8 cellular contexts compared by ENCODE assay signal in genomic region chr5:102755691-102756371, GRCh38. TPM values are rescaled to one million over a fixed set of nuclear protein-coding genes. Genes with fewer than 3 reads are reported as not detected.
DNase-seq lines count a peak whose midpoint lies in the region; ATAC-seq and TF ChIP-seq lines count a peak whose summit lies in the region.

No MANE protein-coding gene starts in this region.

- H3K4me1 ChIP-seq in BE2C = peaks cover 12% of the 10 kb centered on the region
- H3K4me1 ChIP-seq in mononuclear cell (ENCODE audit: insufficient read depth, low read length) = peaks cover 23% of the 10 kb centered on the region

- peak; percentile 65 for ATAC-seq in GM19043 (IDR thresholded peaks at IDR 0.05; ENCODE audit: low read depth, unreplicated experiment)
- peak; percentile 76 for ATAC-seq in HG03354 (IDR thresholded peaks at IDR 0.05; ENCODE audit: poor library complexity, severe bottlenecking, unreplicated experiment)
- ATAC-seq in effector memory CD8-positive, alpha-beta T cell (replicated peaks) = peak; percentile 77

- H3K9me3 Mint-ChIP-seq in activated CD4-positive, alpha-beta memory T cell treated with anti-CD3 and anti-CD28 coated beads for 36 hours = no peaks in the 10 kb centered on the region
- no peaks in the 10 kb centered on the region for H3K9me3 Mint-ChIP-seq in effector memory CD8-positive, alpha-beta T cell

- H3K4me3 ChIP-seq in BE2C (ENCODE audit: low read depth, low read length) = peak overlapping the region; percentile 98
- peak overlapping the region; percentile 65 for H3K4me3 ChIP-seq in mononuclear cell (ENCODE audit: low read length)

- H3K36me3 Mint-ChIP-seq in activated CD4-positive, alpha-beta memory T cell treated with anti-CD3 and anti-CD28 coated beads for 36 hours = peaks cover 4% of the 10 kb centered on the region
- H3K36me3 Mint-ChIP-seq in effector memory CD8-positive, alpha-beta T cell (ENCODE audit: insufficient read depth) = peaks cover 15% of the 10 kb centered on the region

- H3K9me3 ChIP-seq in BE2C = no peaks in the 10 kb centered on the region
- H3K9me3 ChIP-seq in mononuclear cell (ENCODE audit: low read depth, low read length) = no peaks in the 10 kb centered on the region

- H3K27me3 ChIP-seq in BE2C (no peaks in the 10 kb centered on the region), mononuclear cell (ENCODE audit: insufficient read depth, low read length) (peaks cover 7% of the 10 kb centered on the region)

- peaks cover 7% of the 10 kb centered on the region for H3K27me3 Mint-ChIP-seq in activated CD4-positive, alpha-beta memory T cell treated with anti-CD3 and anti-CD28 coated beads for 36 hours
- no peaks in the 10 kb centered on the region for H3K27me3 Mint-ChIP-seq in effector memory CD8-positive, alpha-beta T cell

- H3K4me1 Mint-ChIP-seq in activated CD4-positive, alpha-beta memory T cell treated with anti-CD3 and anti-CD28 coated beads for 36 hours (ENCODE audit: low read depth) = peaks cover 40% of the 10 kb centered on the region
- H3K4me1 Mint-ChIP-seq in effector memory CD8-positive, alpha-beta T cell (ENCODE audit: low read depth in 2 of 2) = peaks cover 24 to 45% of the 10 kb centered on the region in 2 donors

- peak; percentile 80 for DNase-seq in BE2C
- peak; percentile 83 for DNase-seq in NCI-H748 (lab: John Stamatoyannopoulos, UW; ENCODE audit: unreplicated experiment)
- peak; percentile 87 for DNase-seq in activated CD4-positive, alpha-beta memory T cell treated with anti-CD3 and anti-CD28 coated beads for 36 hours
- peak; percentile 54 to 68 (median 54) for DNase-seq in effector memory CD8-positive, alpha-beta T cell
- peak; percentile 22 to 35 for DNase-seq in stimulated activated CD8-positive, alpha-beta memory T cell treated with anti-CD3 and anti-CD28 coated beads, Interleukin-4, amount 100 ng/mL, for 1 hour (ENCODE audit: low read depth in 2 of 2, low spot score in 1 of 2)

- TF ChIP-seq CTCF in BE2C (IDR thresholded peaks at IDR 0.05; ENCODE audit: low read depth, low read length) = no peak

- peak overlapping the region; percentile 93 for H3K27ac Mint-ChIP-seq in activated CD4-positive, alpha-beta memory T cell treated with anti-CD3 and anti-CD28 coated beads for 36 hours
- peak overlapping the region; percentile 94 to 98 for H3K27ac Mint-ChIP-seq in effector memory CD8-positive, alpha-beta T cell

- POLR2A ChIA-PET in activated CD4-positive, alpha-beta memory T cell treated with anti-CD3 and anti-CD28 coated beads for 36 hours (lab: Charles Lee) = interaction anchor here (0.9 to 4.5 kb wide), 6 partner anchors 9 to 363 kb away, joined by 3 to 26 read pairs (median 4); partner anchors contain the start of genes GIN1 and PPIP5K2

- CTCF ChIA-PET in activated CD4-positive, alpha-beta memory T cell treated with anti-CD3 and anti-CD28 coated beads for 36 hours (lab: Charles Lee) = interaction anchor here (1.0 to 3.0 kb wide), 5 partner anchors 8 to 74 kb away, joined by 4 to 24 read pairs (median 6); no protein-coding TSS in a partner anchor

- intact Hi-C loops in activated CD4-positive, alpha-beta memory T cell treated with anti-CD3 and anti-CD28 coated beads for 36 hours (cut with micrococcal nuclease) = loop anchor here (1.0 to 2.0 kb wide), 2 partner anchors 22 to 503 kb away; partner anchors contain the start of gene MACIR

- H3K36me3 ChIP-seq in BE2C = no peaks in the 10 kb centered on the region; the same call in 1 of the 2 replicates

- H3K4me3 Mint-ChIP-seq in activated CD4-positive, alpha-beta memory T cell treated with anti-CD3 and anti-CD28 coated beads for 36 hours = peak overlapping the region; percentile 91
- peak overlapping the region; percentile 98 to 99 for H3K4me3 Mint-ChIP-seq in effector memory CD8-positive, alpha-beta T cell

RNA-seq across cellular contexts. Expression of gene PAM, which starts 0.7 kb away (rescaled TPM):
- polyA plus RNA-seq in BE2C (2012; ENCODE audit: insufficient read depth, insufficient read length, low read depth) = 49.8 TPM
- total RNA-seq in activated CD4-positive, alpha-beta memory T cell treated with anti-CD3 and anti-CD28 coated beads for 36 hours = 10 to 100 TPM; 41.6 to 43.7 TPM
- 18.8 TPM for total RNA-seq in mononuclear cell

Comparison
In these comparisons a context has a peak if more than half of its experiments do, and no peak if none do; other contexts are left out.
1. Peak in every context shown above with its lines: DNase-seq, ATAC-seq and H3K4me3 ChIP-seq.
2. DNase-seq: peak in every context shown above with its lines; median percentile 87 in activated CD4-positive, alpha-beta memory T cell treated with anti-CD3 and anti-CD28 coated beads for 36 hours; 83 in NCI-H748; 80 in BE2C; 54 in effector memory CD8-positive, alpha-beta T cell; 28 in stimulated activated CD8-positive, alpha-beta memory T cell treated with anti-CD3 and anti-CD28 coated beads, Interleukin-4, amount 100 ng/mL, for 1 hour.